In the genomic region with DNA sequence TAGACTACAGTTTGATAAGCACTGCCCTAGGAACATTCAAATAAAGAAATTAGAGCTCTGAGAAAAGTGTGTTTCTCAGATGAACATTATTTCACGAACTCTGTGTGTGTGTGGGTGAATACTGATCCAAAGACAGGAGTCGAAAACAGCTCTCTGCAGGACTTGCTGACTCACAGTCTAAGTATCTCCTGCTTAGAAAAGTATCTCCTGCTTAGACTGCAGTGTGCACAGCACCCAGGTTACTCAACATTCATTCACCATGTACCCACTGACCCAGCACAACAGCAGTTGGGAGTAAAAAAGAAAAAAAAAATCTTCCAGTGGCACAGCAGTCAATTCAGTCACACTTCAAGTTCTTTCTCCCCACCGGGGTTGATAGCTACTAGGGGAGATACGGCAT, we compare ENCODE assay signal across 13 cellular contexts. TPM values are rescaled to one million over a fixed set of nuclear protein-coding genes. Genes with fewer than 3 reads are reported as not detected.
DNase-seq lines count a peak whose midpoint lies in the region; ATAC-seq, FAIRE-seq and TF ChIP-seq lines count a peak whose summit lies in the region.
"Had no signal": no experiment of that assay in that cellular context is flagged by ENCODE, and none has a peak within 500 bp of the region (broad histone marks: within the 10 kb centered on the region; RNA-seq: fewer than 3 reads in every experiment).

No MANE protein-coding gene starts in this region.

- peaks cover 10% of the 10 kb centered on the region for H3K36me3 Mint-ChIP-seq in astrocyte (ENCODE audit: low read depth, unreplicated experiment)

- H3K4me2 ChIP-seq in astrocyte (ENCODE audit: low read length) = peak overlapping the region; percentile 54

- H3K27me3 ChIP-seq in astrocyte (ENCODE audit: insufficient read depth, low read length) = no peaks in the 10 kb centered on the region

- no peak for ATAC-seq in HG03521 (IDR thresholded peaks at IDR 0.05; ENCODE audit: unreplicated experiment)
- ATAC-seq: mucosa of descending colon had no signal

- peaks cover 4% of the 10 kb centered on the region for H3K36me3 ChIP-seq in astrocyte (ENCODE audit: insufficient read depth, low read length)

- no peaks in the 10 kb centered on the region for H3K9me3 Mint-ChIP-seq in astrocyte (ENCODE audit: unreplicated experiment)
- H3K9me3 Mint-ChIP-seq: stimulated activated naive CD8-positive, alpha-beta T cell treated with anti-CD3 and anti-CD28 coated beads, Interleukin-15, Interleukin-2, amounts not matched to agents 100 ng/mL and 50 ng/mL, for 24 hours had no signal

- peak overlapping the region; percentile 23 for H3K9ac ChIP-seq in astrocyte (ENCODE audit: low read length)

- no peak for TF ChIP-seq CTCF in HFF-Myc (IDR thresholded peaks at IDR 0.05; ENCODE audit: low read depth, low read length, missing control alignments)
- TF ChIP-seq CTCF in astrocyte (IDR thresholded peaks at IDR 0.05; ENCODE audit: insufficient read depth, low read depth, low read length) = no peak

- peak; percentile 56 for FAIRE-seq in astrocyte (lab: Jason Lieb, UNC)
- FAIRE-seq: G401.6 had no signal

- no peaks in the 10 kb centered on the region for H4K20me1 ChIP-seq in astrocyte (ENCODE audit: insufficient read depth, low read length)

- peaks cover 41% of the 10 kb centered on the region for H3K4me1 Mint-ChIP-seq in astrocyte (ENCODE audit: low read depth, unreplicated experiment)

- peaks cover under 1% of the 10 kb centered on the region for H3K27me3 Mint-ChIP-seq in astrocyte (ENCODE audit: low read depth, unreplicated experiment)

- H3K4me1 ChIP-seq in astrocyte (ENCODE audit: insufficient read depth, low read length) = peaks cover 29% of the 10 kb centered on the region

- H3K79me2 ChIP-seq in astrocyte (ENCODE audit: insufficient read depth, low read length) = no peaks in the 10 kb centered on the region

- H3K4me3 ChIP-seq in HFF-Myc (replicated peaks; ENCODE audit: low read depth, low read length) (no peak overlapping the region), astrocyte (ENCODE audit: insufficient read depth, low read depth, low read length) (no peak overlapping the region)
- H3K4me3 ChIP-seq: mucosa of descending colon had no signal

- no peaks in the 10 kb centered on the region for H3K9me3 ChIP-seq in astrocyte (ENCODE audit: insufficient read depth, low read depth, low read length)
- H3K9me3 ChIP-seq: mucosa of descending colon had no signal

- peak overlapping the region; percentile 29 for H3K4me3 Mint-ChIP-seq in astrocyte (ENCODE audit: unreplicated experiment)
- H3K4me3 Mint-ChIP-seq: stimulated activated naive CD8-positive, alpha-beta T cell treated with anti-CD3 and anti-CD28 coated beads, Interleukin-15, Interleukin-2, amounts not matched to agents 100 ng/mL and 50 ng/mL, for 24 hours had no signal

- no peak overlapping the region for H2AFZ ChIP-seq in astrocyte (ENCODE audit: low read depth, low read length)

- H3K27ac ChIP-seq in astrocyte (ENCODE audit: low read depth, low read length) = peak overlapping the region; percentile 27

- peak overlapping the region; percentile 89 for H3K27ac Mint-ChIP-seq in astrocyte (ENCODE audit: unreplicated experiment)
- H3K27ac Mint-ChIP-seq: stimulated activated naive CD8-positive, alpha-beta T cell treated with anti-CD3 and anti-CD28 coated beads, Interleukin-15, Interleukin-2, amounts not matched to agents 100 ng/mL and 50 ng/mL, for 24 hours had no signal

- peak; percentile 24 for DNase-seq in HFF-Myc (ENCODE audit: extremely low read depth, low read depth)
- peak; percentile 93 for DNase-seq in astrocyte (ENCODE audit: low read depth)
- DNase-seq in glomerular visceral epithelial cell (ENCODE audit: extremely low spot score) = peak; percentile 79
- DNase-seq in stromal cell of bone marrow (ENCODE audit: low read depth) = peak; percentile 28
- DNase-seq in 8988T = no peak
- no peak for DNase-seq in SKM-1 (lab: John Stamatoyannopoulos, UW; ENCODE audit: unreplicated experiment)
- DNase-seq: activated CD4-positive, alpha-beta T cell treated with anti-CD3 and anti-CD28 coated beads, Interleukin-2, amount 50 U/mL, for 4 hours; mucosa of descending colon; NCI-H2081; Right ventricle myocardium superior had no signal

RNA-seq across cellular contexts. Expression of a gene that starts 48.1 kb away (rescaled TPM):
- 26.9 and 31.6 TPM in 2 replicates for total RNA-seq in astrocyte

Comparison
In these comparisons a context has a peak if more than half of its experiments do, and no peak if none do; other contexts are left out.
1. DNase-seq: peak in HFF-Myc (single experiment), astrocyte (single experiment), glomerular visceral epithelial cell (single experiment) and stromal cell of bone marrow (single experiment); none in 8988T (single experiment) and SKM-1 (single experiment).